Comparison of ENCODE assay signal across 13 cellular contexts in the genomic region with DNA sequence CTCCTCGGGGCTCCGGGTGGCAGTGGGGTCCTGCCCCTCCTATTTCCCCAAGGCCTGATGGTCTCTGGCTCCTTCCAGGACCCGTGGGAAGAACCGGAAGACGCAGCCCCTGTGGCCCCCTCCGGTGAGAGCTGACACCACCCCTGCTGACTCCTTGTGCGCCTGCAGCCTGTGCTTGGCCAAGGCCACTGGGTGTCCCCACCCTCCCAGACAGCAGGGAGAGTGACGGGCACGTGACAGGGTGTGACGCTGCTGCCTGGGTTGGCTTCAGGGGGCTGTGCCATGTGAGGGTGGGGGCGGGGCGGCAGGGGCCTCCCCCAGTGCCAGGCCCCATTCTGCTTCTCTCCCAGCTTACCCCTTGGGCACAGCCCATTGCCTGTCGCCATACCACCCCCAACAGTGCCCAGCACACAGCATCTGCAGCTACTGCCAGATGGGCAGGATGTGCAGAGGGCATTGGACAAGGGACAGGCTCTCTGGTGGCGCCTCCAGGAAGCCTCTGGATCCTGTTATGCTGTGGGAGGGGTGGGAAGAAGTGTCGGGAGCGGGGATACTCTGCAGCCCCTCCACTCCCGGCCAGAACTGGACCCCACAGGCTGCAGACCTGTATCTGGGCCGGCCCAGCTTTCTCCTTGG. TPM values are rescaled to one million over a fixed set of nuclear protein-coding genes. Genes with fewer than 3 reads are reported as not detected.
DNase-seq lines count a peak whose midpoint lies in the region; TF ChIP-seq lines count a peak whose summit lies in the region.
"Had no signal": no experiment of that assay in that cellular context is flagged by ENCODE, and none has a peak within 500 bp of the region (broad histone marks: within the 10 kb centered on the region; RNA-seq: fewer than 3 reads in every experiment).

No MANE protein-coding gene starts in this region.

- no peak overlapping the region for H3K27ac ChIP-seq in effector memory CD4-positive, alpha-beta T cell (ENCODE audit: insufficient read depth, low read length, poor library complexity, severe bottlenecking)
- H3K27ac ChIP-seq in ascending aorta = no peak overlapping the region

- H3K36me3 ChIP-seq in BE2C (no peaks in the 10 kb centered on the region), ascending aorta (no peaks in the 10 kb centered on the region)
- no peaks in the 10 kb centered on the region for H3K36me3 ChIP-seq in effector memory CD4-positive, alpha-beta T cell (ENCODE audit: control insufficient read depth, insufficient read depth, low read length)

- in situ Hi-C loops in SK-MEL-5 (cut with HindIII; ENCODE audit: low pct_unique_long_range_greater_than_20kb, low sequenced_read_pairs) = no loop called here

- TF ChIP-seq CTCF in BE2C (IDR thresholded peaks at IDR 0.05; ENCODE audit: low read depth, low read length) (peak; percentile 29), GM12875 (IDR thresholded peaks at IDR 0.05; ENCODE audit: borderline replicate concordance, insufficient read depth, low read depth, low read length) (0 out of 2 replicates have a peak, but pooled peaks have one; percentile 14), ascending aorta (IDR thresholded peaks at IDR 0.05) (no peak)

- no peak overlapping the region for H3K4me3 ChIP-seq in BE2C (ENCODE audit: low read depth, low read length)
- H3K4me3 ChIP-seq in GM12875 (ENCODE audit: low read depth, low read length) = no peak overlapping the region
- H3K4me3 ChIP-seq in effector memory CD4-positive, alpha-beta T cell (ENCODE audit: insufficient read depth, low read depth, low read length, poor library complexity, severe bottlenecking) = no peak overlapping the region
- H3K4me3 ChIP-seq in ascending aorta = no peak overlapping the region

- H3K27me3 ChIP-seq in BE2C = no peaks in the 10 kb centered on the region
- H3K27me3 ChIP-seq in effector memory CD4-positive, alpha-beta T cell (replicated peaks; ENCODE audit: control insufficient read depth, insufficient read depth, low read length, poor library complexity, severe bottlenecking) = no peaks in the 10 kb centered on the region
- H3K27me3 ChIP-seq in ascending aorta = peaks cover under 1% of the 10 kb centered on the region

- intact Hi-C loops in ascending aorta (cut with DNase I) = no loop called here

- peaks cover 8% of the 10 kb centered on the region for H3K4me1 ChIP-seq in BE2C
- peaks cover 8% of the 10 kb centered on the region for H3K4me1 ChIP-seq in effector memory CD4-positive, alpha-beta T cell (ENCODE audit: control insufficient read depth, insufficient read depth, low read length, poor library complexity, severe bottlenecking)
- no peaks in the 10 kb centered on the region for H3K4me1 ChIP-seq in ascending aorta

- no peaks in the 10 kb centered on the region for H3K9me3 ChIP-seq in BE2C
- H3K9me3 ChIP-seq in effector memory CD4-positive, alpha-beta T cell (ENCODE audit: control insufficient read depth, low read length) = no peaks in the 10 kb centered on the region
- H3K9me3 ChIP-seq in ascending aorta = no peaks in the 10 kb centered on the region

- DNase-seq in BE2C (peak; percentile 70), SK-MEL-5 (ENCODE audit: low read depth, low spot score) (peak; percentile 42), midbrain (lab: John Stamatoyannopoulos, UW) (peak; percentile 21), HPDE6-E6E7 (ENCODE audit: extremely low spot score) (no peak), ascending aorta (ENCODE audit: low spot score in 2 of 2) (no peak)
- DNase-seq in effector memory CD4-positive, alpha-beta T cell = no peak
- no peak for DNase-seq in activated T-cell treated with anti-CD3 and anti-CD28 coated beads, Interleukin-2, amount 50 U/mL, for 1 hour
- DNase-seq: activated naive CD4-positive, alpha-beta T cell treated with anti-CD3 and anti-CD28 coated beads, Interleukin-2, amount 10 ng/mL, durations not matched to agents 7 days and 5 days; kidney; naive B cell; NCI-H1417 treated with DMSO at 0.1 percent for 48 hours had no signal

RNA-seq across cellular contexts. Expression of gene BIRC7, which starts 2.9 kb away (rescaled TPM):
- polyA plus RNA-seq in BE2C (2012; ENCODE audit: insufficient read depth, insufficient read length, low read depth) = 0.56 TPM
- 7.7 and 12.3 TPM in 2 replicates for total RNA-seq in SK-MEL-5 (2014; rRNA removed; shearing (Covaris generic))
- 8.4 and 9.4 TPM in 2 replicates for polyA plus RNA-seq in SK-MEL-5 (2015; cell fraction: cytosol; rRNA removed)
- polyA plus RNA-seq in SK-MEL-5 (2015; cell fraction: nucleus; rRNA removed) = 69.9 and 108 TPM in 2 replicates
- total RNA-seq in ascending aorta = not detected

RNA-seq across cellular contexts. Expression of gene NKAIN4, which starts 15.7 kb away (rescaled TPM):
- polyA plus RNA-seq in BE2C (2012; ENCODE audit: insufficient read depth, insufficient read length, low read depth) = 0.49 TPM
- not detected in 2 replicates for total RNA-seq in SK-MEL-5 (2014; rRNA removed; shearing (Covaris generic))
- not detected in 2 replicates for polyA plus RNA-seq in SK-MEL-5 (2015; cell fraction: cytosol; rRNA removed)
- polyA plus RNA-seq in SK-MEL-5 (2015; cell fraction: nucleus; rRNA removed) = not detected in 2 replicates
- total RNA-seq in ascending aorta = not detected
- total RNA-seq: NCI-H460 had no signal

RNA-seq across cellular contexts. Expression of gene YTHDF1, which starts 22.7 kb away (rescaled TPM):
- 90.9 TPM for polyA plus RNA-seq in BE2C (2012; ENCODE audit: insufficient read depth, insufficient read length, low read depth)
- total RNA-seq in SK-MEL-5 (2014; rRNA removed; shearing (Covaris generic)) = 28.7 and 31.8 TPM in 2 replicates
- polyA plus RNA-seq in SK-MEL-5 (2015; cell fraction: cytosol; rRNA removed) = 40.5 and 54.2 TPM in 2 replicates
- 110 and 111 TPM in 2 replicates for polyA plus RNA-seq in SK-MEL-5 (2015; cell fraction: nucleus; rRNA removed)
- 14.2 TPM for total RNA-seq in ascending aorta

RNA-seq across cellular contexts. Expression of gene ARFGAP1, which starts 34.0 kb away (rescaled TPM):
- 329 TPM for polyA plus RNA-seq in BE2C (2012; ENCODE audit: insufficient read depth, insufficient read length, low read depth)
- total RNA-seq in SK-MEL-5 (2014; rRNA removed; shearing (Covaris generic)) = 53.0 and 61.5 TPM in 2 replicates
- 54.6 and 66.6 TPM in 2 replicates for polyA plus RNA-seq in SK-MEL-5 (2015; cell fraction: cytosol; rRNA removed)
- polyA plus RNA-seq in SK-MEL-5 (2015; cell fraction: nucleus; rRNA removed) = 1,120 and 1,200 TPM in 2 replicates
- total RNA-seq in ascending aorta = 57.0 TPM

RNA-seq across cellular contexts. Expression of gene COL20A1, which starts 54.4 kb away (rescaled TPM):
- 0.25 TPM for polyA plus RNA-seq in BE2C (2012; ENCODE audit: insufficient read depth, insufficient read length, low read depth)
- total RNA-seq in SK-MEL-5 (2014; rRNA removed; shearing (Covaris generic)) = not detected in 2 replicates
- polyA plus RNA-seq in SK-MEL-5 (2015; cell fraction: cytosol; rRNA removed) = not detected in 2 replicates
- polyA plus RNA-seq in SK-MEL-5 (2015; cell fraction: nucleus; rRNA removed) = 0.96 and 1.8 TPM in 2 replicates
- not detected for total RNA-seq in ascending aorta
- total RNA-seq: kidney had no signal

Comparison
In these comparisons a context has a peak if more than half of its experiments do, and no peak if none do; other contexts are left out.
1. DNase-seq: peak in BE2C (single experiment), SK-MEL-5 (single experiment) and midbrain (single experiment); none in effector memory CD4-positive, alpha-beta T cell (0 of 3), HPDE6-E6E7 (single experiment), activated T-cell treated with anti-CD3 and anti-CD28 coated beads, Interleukin-2, amount 50 U/mL, for 1 hour (single experiment) and ascending aorta (0 of 2).
2. CTCF ChIP-seq: peak in BE2C (single experiment) and GM12875 (single experiment); none in ascending aorta (0 of 3).